ENCODE assay signal across 6 cellular contexts in the genomic region with DNA sequence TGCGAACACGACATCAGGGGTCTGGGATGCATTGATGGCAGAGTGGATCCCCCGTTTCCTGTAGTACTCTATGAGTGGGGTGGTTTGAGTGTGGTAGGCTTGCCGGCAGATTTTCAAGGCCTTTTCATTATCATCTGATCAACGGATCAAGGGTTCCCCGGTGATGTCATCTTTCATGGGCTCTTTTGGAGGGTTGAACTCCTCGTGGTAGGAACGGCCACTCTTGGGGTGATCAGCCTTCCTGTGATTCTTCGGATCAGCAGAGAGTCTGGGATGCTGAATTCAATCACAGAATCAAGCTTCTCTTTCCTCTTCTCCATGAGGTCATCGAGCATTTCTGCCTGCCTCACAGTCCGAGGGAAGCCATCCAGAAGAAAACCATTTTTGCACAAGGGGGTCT. TPM values are rescaled to one million over a fixed set of nuclear protein-coding genes. Genes with fewer than 3 reads are reported as not detected.
"Had no signal": no experiment of that assay in that cellular context is flagged by ENCODE, and none has a peak within 500 bp of the region (broad histone marks: within the 10 kb centered on the region; RNA-seq: fewer than 3 reads in every experiment).

No MANE protein-coding gene starts in this region.

RNA-seq across cellular contexts. Expression of a gene that starts 53.8 kb away (rescaled TPM):
- total RNA-seq: OCI-LY7, Right ventricle myocardium superior, RPMI7951, SJCRH30, SJSA1, SK-MEL-5 had no signal
